ENCODE assay signal across 2 cellular contexts in genomic region chr20:35517125-35517524, GRCh38.
TF ChIP-seq lines count a peak whose summit lies in the region.

No MANE protein-coding gene starts in this region.

TF ChIP-seq in SK-N-SH, 30 proteins besides CTCF, POLR2A, EP300 and RAD21 (continued from another document):
- TF ChIP-seq MXI1 (IDR thresholded peaks at IDR 0.05; ENCODE audit: low read depth, low read length) (no peak), GATA2 (CRISPR knock-in tag; IDR thresholded peaks at IDR 0.05) (0 out of 2 replicates have a peak, but pooled peaks have one; percentile 13)
TF ChIP-seq in SK-N-SH: peak in this region for 1.

TF ChIP-seq in SK-N-SH treated with all-trans-retinoic acid at 6 μM for 48 hours, 23 proteins besides CTCF, POLR2A, EP300 and RAD21 (continued from another document):
- TF ChIP-seq, protein P1, sequence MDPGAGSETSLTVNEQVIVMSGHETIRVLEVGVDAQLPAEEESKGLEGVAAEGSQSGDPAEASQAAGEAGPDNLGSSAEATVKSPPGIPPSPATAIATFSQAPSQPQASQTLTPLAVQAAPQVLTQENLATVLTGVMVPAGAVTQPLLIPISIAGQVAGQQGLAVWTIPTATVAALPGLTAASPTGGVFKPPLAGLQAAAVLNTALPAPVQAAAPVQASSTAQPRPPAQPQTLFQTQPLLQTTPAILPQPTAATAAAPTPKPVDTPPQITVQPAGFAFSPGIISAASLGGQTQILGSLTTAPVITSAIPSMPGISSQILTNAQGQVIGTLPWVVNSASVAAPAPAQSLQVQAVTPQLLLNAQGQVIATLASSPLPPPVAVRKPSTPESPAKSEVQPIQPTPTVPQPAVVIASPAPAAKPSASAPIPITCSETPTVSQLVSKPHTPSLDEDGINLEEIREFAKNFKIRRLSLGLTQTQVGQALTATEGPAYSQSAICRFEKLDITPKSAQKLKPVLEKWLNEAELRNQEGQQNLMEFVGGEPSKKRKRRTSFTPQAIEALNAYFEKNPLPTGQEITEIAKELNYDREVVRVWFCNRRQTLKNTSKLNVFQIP (CRISPR knock-in tag; IDR thresholded peaks at IDR 0.05; ENCODE audit: borderline replicate concordance, low read depth), result no peak
- TF ChIP-seq ARNTL (CRISPR knock-in tag; IDR thresholded peaks at IDR 0.05; ENCODE audit: borderline replicate concordance, low read depth) (no peak), GLIS3 (CRISPR knock-in tag; IDR thresholded peaks at IDR 0.05) (no peak), ZNF70 (CRISPR knock-in tag; IDR thresholded peaks at IDR 0.05) (no peak), BACH2 (CRISPR knock-in tag; IDR thresholded peaks at IDR 0.05; ENCODE audit: borderline replicate concordance) (no peak), PATZ1 (CRISPR knock-in tag; IDR thresholded peaks at IDR 0.05; ENCODE audit: borderline replicate concordance) (no peak), ZNF565 (CRISPR knock-in tag; conservative IDR thresholded peaks at IDR 0.05; ENCODE audit: low read depth) (no peak), ESRRG (CRISPR knock-in tag; IDR thresholded peaks at IDR 0.05) (no peak), ZFP30 (CRISPR knock-in tag; IDR thresholded peaks at IDR 0.05) (no peak), RARB (CRISPR knock-in tag; IDR thresholded peaks at IDR 0.05) (no peak), ZNF8 (CRISPR knock-in tag; IDR thresholded peaks at IDR 0.05) (no peak), CSDC2 (CRISPR knock-in tag; IDR thresholded peaks at IDR 0.05) (no peak), ZFP3 (CRISPR knock-in tag; IDR thresholded peaks at IDR 0.05) (no peak), ZC3H10 (CRISPR knock-in tag; IDR thresholded peaks at IDR 0.05) (no peak)
- TF ChIP-seq, protein P2, sequence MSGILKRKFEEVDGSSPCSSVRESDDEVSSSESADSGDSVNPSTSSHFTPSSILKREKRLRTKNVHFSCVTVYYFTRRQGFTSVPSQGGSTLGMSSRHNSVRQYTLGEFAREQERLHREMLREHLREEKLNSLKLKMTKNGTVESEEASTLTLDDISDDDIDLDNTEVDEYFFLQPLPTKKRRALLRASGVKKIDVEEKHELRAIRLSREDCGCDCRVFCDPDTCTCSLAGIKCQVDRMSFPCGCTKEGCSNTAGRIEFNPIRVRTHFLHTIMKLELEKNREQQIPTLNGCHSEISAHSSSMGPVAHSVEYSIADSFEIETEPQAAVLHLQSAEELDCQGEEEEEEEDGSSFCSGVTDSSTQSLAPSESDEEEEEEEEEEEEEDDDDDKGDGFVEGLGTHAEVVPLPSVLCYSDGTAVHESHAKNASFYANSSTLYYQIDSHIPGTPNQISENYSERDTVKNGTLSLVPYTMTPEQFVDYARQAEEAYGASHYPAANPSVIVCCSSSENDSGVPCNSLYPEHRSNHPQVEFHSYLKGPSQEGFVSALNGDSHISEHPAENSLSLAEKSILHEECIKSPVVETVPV (CRISPR knock-in tag; IDR thresholded peaks at IDR 0.05), result no peak
- TF ChIP-seq, protein P3, sequence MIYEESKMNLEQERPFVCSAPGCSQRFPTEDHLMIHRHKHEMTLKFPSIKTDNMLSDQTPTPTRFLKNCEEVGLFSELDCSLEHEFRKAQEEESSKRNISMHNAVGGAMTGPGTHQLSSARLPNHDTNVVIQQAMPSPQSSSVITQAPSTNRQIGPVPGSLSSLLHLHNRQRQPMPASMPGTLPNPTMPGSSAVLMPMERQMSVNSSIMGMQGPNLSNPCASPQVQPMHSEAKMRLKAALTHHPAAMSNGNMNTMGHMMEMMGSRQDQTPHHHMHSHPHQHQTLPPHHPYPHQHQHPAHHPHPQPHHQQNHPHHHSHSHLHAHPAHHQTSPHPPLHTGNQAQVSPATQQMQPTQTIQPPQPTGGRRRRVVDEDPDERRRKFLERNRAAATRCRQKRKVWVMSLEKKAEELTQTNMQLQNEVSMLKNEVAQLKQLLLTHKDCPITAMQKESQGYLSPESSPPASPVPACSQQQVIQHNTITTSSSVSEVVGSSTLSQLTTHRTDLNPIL (CRISPR knock-in tag; IDR thresholded peaks at IDR 0.05; ENCODE audit: low read depth), result no peak
